18 cellular contexts compared by ENCODE assay signal in genomic region chr12:93614917-93615596, GRCh38.
"Had no signal": no experiment of that assay in that cellular context is flagged by ENCODE, and none has a peak within 500 bp of the region (broad histone marks: within the 10 kb centered on the region; RNA-seq: fewer than 3 reads in every experiment).

No MANE protein-coding gene starts in this region.

- H3K9me3 Mint-ChIP-seq: activated CD4-positive, alpha-beta memory T cell treated with anti-CD3 and anti-CD28 coated beads for 36 hours; activated T-cell treated with anti-CD3 and anti-CD28 coated beads, Interleukin-2, amount 50 U/mL, for 4 hours had no signal

- ATAC-seq: activated CD4-positive, alpha-beta T cell treated with anti-CD3 and anti-CD28 coated beads for 36 hours; activated naive CD4-positive, alpha-beta T cell treated with anti-CD3 and anti-CD28 coated beads, Interleukin-2, amount 50 U/mL, for 72 hours; activated T-cell treated with anti-CD3 and anti-CD28 coated beads, Interleukin-2, amount 50 U/mL, for 4 hours; lower lobe of right lung; pancreas; upper lobe of right lung had no signal

- H3K36me3 Mint-ChIP-seq: activated CD4-positive, alpha-beta memory T cell treated with anti-CD3 and anti-CD28 coated beads for 36 hours; activated naive CD4-positive, alpha-beta T cell treated with anti-CD3 and anti-CD28 coated beads, Interleukin-2, amount 50 U/mL, for 72 hours had no signal

- FAIRE-seq: pancreas had no signal

- H3K4me3 ChIP-seq: breast epithelium, lower lobe of right lung, pancreas, stomach, testis, upper lobe of right lung had no signal

- H3K27me3 ChIP-seq: breast epithelium, pancreas, stomach, testis, upper lobe of right lung had no signal

- H3K27ac ChIP-seq: breast epithelium, lower lobe of right lung, pancreas, stomach, testis, upper lobe of right lung had no signal

- DNase-seq: activated CD4-positive, alpha-beta memory T cell treated with anti-CD3 and anti-CD28 coated beads for 36 hours; activated CD4-positive, alpha-beta T cell treated with anti-CD3 and anti-CD28 coated beads for 36 hours; activated effector memory CD4-positive, alpha-beta T cell treated with Interleukin-2 at 50 U/mL for 16 hours; activated T-cell treated with anti-CD3 and anti-CD28 coated beads, Interleukin-2, amount 50 U/mL, for 4 hours; amniotic stem cell; erythroblast; lower lobe of right lung; midbrain; pancreas; stimulated activated CD4-positive, alpha-beta T cell treated with anti-CD3 and anti-CD28 coated beads, Interleukin-12 subunit alpha, Interleukin-12 subunit beta, amount 100 ng/mL, for 4 hours; stimulated activated CD4-positive, alpha-beta T cell treated with anti-CD3 and anti-CD28 coated beads, Interleukin-2, amount 100 ng/mL, for 24 hours; stomach; testis; upper lobe of right lung had no signal

- H3K36me3 ChIP-seq: breast epithelium, lower lobe of right lung, pancreas, stomach, upper lobe of right lung had no signal

- H3K4me3 Mint-ChIP-seq: activated CD4-positive, alpha-beta memory T cell treated with anti-CD3 and anti-CD28 coated beads for 36 hours; activated CD4-positive, alpha-beta T cell treated with anti-CD3 and anti-CD28 coated beads for 36 hours; activated T-cell treated with anti-CD3 and anti-CD28 coated beads, Interleukin-2, amount 50 U/mL, for 4 hours; neural crest cell; T-helper 1 cell treated with Interleukin-12 subunit alpha and Interleukin-12 subunit beta and Interleukin-4 antibody, amounts not matched to agents 30 μg/mL and 1 μg/mL, for 36 hours had no signal

- H3K9me3 ChIP-seq: breast epithelium, lower lobe of right lung, pancreas, stomach, testis, upper lobe of right lung had no signal

- H3K4me1 ChIP-seq: breast epithelium, lower lobe of right lung, pancreas, stomach, testis, upper lobe of right lung had no signal

- H3K4me1 Mint-ChIP-seq: activated CD4-positive, alpha-beta T cell treated with anti-CD3 and anti-CD28 coated beads for 36 hours had no signal

- H3K27ac Mint-ChIP-seq: activated CD4-positive, alpha-beta memory T cell treated with anti-CD3 and anti-CD28 coated beads for 36 hours; activated CD4-positive, alpha-beta T cell treated with anti-CD3 and anti-CD28 coated beads for 36 hours; T-helper 1 cell treated with Interleukin-12 subunit alpha and Interleukin-12 subunit beta and Interleukin-4 antibody, amounts not matched to agents 30 μg/mL and 1 μg/mL, for 36 hours had no signal
